8 cellular contexts compared by ENCODE assay signal in genomic region chr15:80989518-80990478, GRCh38. TPM values are rescaled to one million over a fixed set of nuclear protein-coding genes. Genes with fewer than 3 reads are reported as not detected.
DNase-seq lines count a peak whose midpoint lies in the region; ATAC-seq, FAIRE-seq and TF ChIP-seq lines count a peak whose summit lies in the region.

Gene MESD (minus strand): TSS chr15:80989819. CDS start chr15:80989791, 28 bp downstream.

- H4K20me1 ChIP-seq in DOHH2 (ENCODE audit: control insufficient read depth, insufficient read depth, low read depth, low read length) (peaks cover 4% of the 10 kb centered on the region; the same call in 1 of the 2 replicates), GM23248 (ENCODE audit: insufficient read depth) (no peaks in the 10 kb centered on the region), Karpas-422 (ENCODE audit: insufficient read depth, low read depth, low read length) (no peaks in the 10 kb centered on the region)

- in situ Hi-C loops in GM23248 (cut with MboI) = no loop called here

- H3K36me3 ChIP-seq in DOHH2 (ENCODE audit: control insufficient read depth, low read length) (peaks cover 25% of the 10 kb centered on the region), GM23248 (ENCODE audit: low read depth) (no peaks in the 10 kb centered on the region), Karpas-422 (ENCODE audit: insufficient read depth, low read length) (no peaks in the 10 kb centered on the region), esophagus muscularis mucosa (no peaks in the 10 kb centered on the region)

- 1% methylated on average over 43 to 49 of the region's 63 CpGs for WGBS in GM23248 (ENCODE audit: low coverage in 1 of 2, low lambda C conversion rate in 2 of 2, missing lambda C conversion rate in 2 of 2), 2 experiments
- WGBS in esophagus muscularis mucosa = under 1% methylated on average over 51 of the region's 63 CpGs

- TF ChIP-seq EP300 in esophagus muscularis mucosa (IDR thresholded peaks at IDR 0.05) = no peak

- peaks cover 63% of the 10 kb centered on the region for H3K4me1 Mint-ChIP-seq in activated T-cell treated with anti-CD3 and anti-CD28 coated beads, Interleukin-2, amount 50 U/mL, for 72 hours (ENCODE audit: low read depth)

- H3K27ac ChIP-seq in DOHH2 (ENCODE audit: low read depth, low read length) (peak within 1 kb of the TSS; percentile 47), GM23248 (peak within 1 kb of the TSS; percentile 97), Karpas-422 (ENCODE audit: low read length) (no peak within 1 kb of the TSS), esophagus muscularis mucosa (replicated peaks in 1 of 4) (peak within 1 kb of the TSS; percentile 87 to 89 (median 89))

- H3K27ac Mint-ChIP-seq in activated T-cell treated with anti-CD3 and anti-CD28 coated beads, Interleukin-2, amount 50 U/mL, for 72 hours = peak within 1 kb of the TSS; percentile 92

- H3K27me3 Mint-ChIP-seq in activated T-cell treated with anti-CD3 and anti-CD28 coated beads, Interleukin-2, amount 50 U/mL, for 72 hours (ENCODE audit: low read depth) = no peaks in the 10 kb centered on the region

- H3F3A ChIP-seq in DOHH2 (ENCODE audit: control insufficient read depth, insufficient read depth) = no peaks in the 10 kb centered on the region
- peaks cover 28% of the 10 kb centered on the region for H3F3A ChIP-seq in GM23248 (ENCODE audit: insufficient read depth)

- H3K4me3 Mint-ChIP-seq in activated T-cell treated with anti-CD3 and anti-CD28 coated beads, Interleukin-2, amount 50 U/mL, for 72 hours = peak within 1 kb of the TSS; percentile 95 to 98

- H3K9me2 ChIP-seq in DOHH2 (replicated peaks; ENCODE audit: control insufficient read depth, low read length) (no peaks in the 10 kb centered on the region), GM23248 (ENCODE audit: insufficient read depth) (no peaks in the 10 kb centered on the region), Karpas-422 (replicated peaks; ENCODE audit: insufficient read depth, low read length) (no peaks in the 10 kb centered on the region)

- H3K27me3 ChIP-seq in DOHH2 (ENCODE audit: control insufficient read depth, low read length) (no peaks in the 10 kb centered on the region), GM23248 (replicated peaks; ENCODE audit: insufficient read depth) (no peaks in the 10 kb centered on the region), Karpas-422 (ENCODE audit: low read length) (no peaks in the 10 kb centered on the region), esophagus muscularis mucosa (no peaks in the 10 kb centered on the region)

- peak; percentile 85 for TF ChIP-seq POLR2A in esophagus muscularis mucosa (IDR thresholded peaks at IDR 0.05; ENCODE audit: low read depth)

- intact Hi-C loops in esophagus muscularis mucosa (cut with DNase I) = loop anchor here (10.0 kb wide), 3 partner anchors 295 to 1055 kb away; partner anchors contain the start of genes ABHD17C, MEX3B and STARD5

- peak; percentile 99 for DNase-seq in GM23248
- peak; percentile 98 for DNase-seq in Karpas-422
- DNase-seq in RCC 7860 (ENCODE audit: low spot score) = peak; percentile 80
- DNase-seq in activated T-cell treated with anti-CD3 and anti-CD28 coated beads, Interleukin-2, amount 50 U/mL, for 72 hours = peak; percentile 97
- peak; percentile 100 for DNase-seq in esophagus muscularis mucosa (ENCODE audit: extremely low spot score)
- DNase-seq in myocyte (ENCODE audit: low read depth) = peak; percentile 96
- DNase-seq in stimulated activated CD8-positive, alpha-beta memory T cell treated with anti-CD3 and anti-CD28 coated beads, Interleukin-7, amount 100 ng/mL, for 4 hours (ENCODE audit: low read depth in 2 of 2) = peak; percentile 93 to 94

- H3K4me2 ChIP-seq in DOHH2 (ENCODE audit: low read length) = peak within 1 kb of the TSS; percentile 90
- peak within 1 kb of the TSS; percentile 100 for H3K4me2 ChIP-seq in GM23248 (ENCODE audit: unreplicated experiment)
- H3K4me2 ChIP-seq in Karpas-422 (ENCODE audit: low read depth, low read length, poor library complexity, severe bottlenecking) = peak within 1 kb of the TSS; percentile 81

- TF ChIP-seq CTCF in DOHH2 (IDR thresholded peaks at IDR 0.05; ENCODE audit: low read depth, low read length, poor library complexity, severe bottlenecking) = no peak
- no peak for TF ChIP-seq CTCF in esophagus muscularis mucosa (IDR thresholded peaks at IDR 0.05)

- H3K9me3 ChIP-seq in DOHH2 (ENCODE audit: control insufficient read depth, insufficient read depth, low read length) (no peaks in the 10 kb centered on the region), GM23248 (ENCODE audit: low read depth) (no peaks in the 10 kb centered on the region), Karpas-422 (ENCODE audit: low read length) (no peaks in the 10 kb centered on the region), esophagus muscularis mucosa (no peaks in the 10 kb centered on the region)

- ATAC-seq in activated T-cell treated with anti-CD3 and anti-CD28 coated beads, Interleukin-2, amount 50 U/mL, for 72 hours (replicated peaks in 1 of 2) = peak; percentile 99 to 100

- H3K9ac ChIP-seq in GM23248 (peak within 1 kb of the TSS; percentile 90), Karpas-422 (ENCODE audit: low read length) (peak within 1 kb of the TSS; percentile 89)

- H3K79me2 ChIP-seq in DOHH2 (ENCODE audit: control insufficient read depth, low read length) (peaks cover 48% of the 10 kb centered on the region), GM23248 (ENCODE audit: insufficient read depth) (peaks cover 47% of the 10 kb centered on the region), Karpas-422 (ENCODE audit: low read length) (peaks cover 48% of the 10 kb centered on the region)

- FAIRE-seq in RCC 7860 (lab: Jason Lieb, UNC) = peak; percentile 51

- no peaks in the 10 kb centered on the region for H3K9me3 Mint-ChIP-seq in activated T-cell treated with anti-CD3 and anti-CD28 coated beads, Interleukin-2, amount 50 U/mL, for 72 hours

- H3K4me1 ChIP-seq in DOHH2 (ENCODE audit: control insufficient read depth, low read length) = peaks cover 44% of the 10 kb centered on the region
- peaks cover 38% of the 10 kb centered on the region for H3K4me1 ChIP-seq in GM23248 (ENCODE audit: insufficient read depth)
- H3K4me1 ChIP-seq in Karpas-422 (ENCODE audit: low read length) = peaks cover 45% of the 10 kb centered on the region
- peaks cover 50 to 59% (median 56%) of the 10 kb centered on the region in 4 donors for H3K4me1 ChIP-seq in esophagus muscularis mucosa

- H2AFZ ChIP-seq in GM23248 (peak within 1 kb of the TSS; percentile 88), Karpas-422 (ENCODE audit: low read length) (peak within 1 kb of the TSS; percentile 78)

- peaks cover 11 to 12% of the 10 kb centered on the region in 2 donors for H3K36me3 Mint-ChIP-seq in activated T-cell treated with anti-CD3 and anti-CD28 coated beads, Interleukin-2, amount 50 U/mL, for 72 hours (ENCODE audit: insufficient read depth in 2 of 2)

- H3K4me3 ChIP-seq in DOHH2 (ENCODE audit: low read length) = peak within 1 kb of the TSS; percentile 82
- peak within 1 kb of the TSS; percentile 92 for H3K4me3 ChIP-seq in GM23248
- peak within 1 kb of the TSS; percentile 89 for H3K4me3 ChIP-seq in Karpas-422 (ENCODE audit: low read length)
- peak within 1 kb of the TSS; percentile 83 to 86 (median 84) for H3K4me3 ChIP-seq in esophagus muscularis mucosa

RNA-seq across cellular contexts. Expression of gene MESD, which starts in this region (rescaled TPM):
- 22.3 and 23.0 TPM in 2 replicates for total RNA-seq in GM23248 (2014; rRNA removed; shearing (Covaris generic))
- 35.5 and 37.8 TPM in 2 replicates for polyA plus RNA-seq in GM23248 (2016; fragmentation: Nextera tagmentation; extraction: Ambion mirVana)
- 10.9 and 13.7 TPM in 2 replicates for total RNA-seq in Karpas-422 (2014; rRNA removed; shearing (Covaris generic); ENCODE audit: low replicate concordance)
- total RNA-seq in activated T-cell treated with anti-CD3 and anti-CD28 coated beads, Interleukin-2, amount 50 U/mL, for 72 hours = 10 to 100 TPM; 19.6 to 23.8 TPM
- total RNA-seq in esophagus muscularis mucosa (10 to 100 TPM; 14.1 to 17.4 (median 14.5) TPM), myocyte (17.5 and 26.3 TPM in 2 replicates)
- polyA plus RNA-seq in myocyte (2012) = 32.4 TPM
